In genomic region chr11:15886866-15887265, GRCh38 we compare ENCODE assay signal across 1 cellular context.
TF ChIP-seq lines count a peak whose summit lies in the region.

No MANE protein-coding gene starts in this region.

TF ChIP-seq in IMR-90, 13 proteins besides CTCF, POLR2A, EP300 and RAD21 (continued from another document):
- no peak for TF ChIP-seq MXI1 (IDR thresholded peaks at IDR 0.05; ENCODE audit: borderline replicate concordance, low read depth, low read length)
- TF ChIP-seq MAZ (IDR thresholded peaks at IDR 0.05; ENCODE audit: borderline replicate concordance, low read depth, low read length), result no peak
- no peak for TF ChIP-seq RCOR1 (IDR thresholded peaks at IDR 0.05; ENCODE audit: insufficient replicate concordance, low read length)
- no peak for TF ChIP-seq SMC3 (IDR thresholded peaks at IDR 0.05; ENCODE audit: low read depth, low read length)
- TF ChIP-seq NFE2L2 (IDR thresholded peaks at IDR 0.05; ENCODE audit: low read depth, low read length), result no peak
- peak; percentile 86 for TF ChIP-seq BHLHE40 (IDR thresholded peaks at IDR 0.05; ENCODE audit: low read depth, low read length)
- no peak for TF ChIP-seq CHD1 (IDR thresholded peaks at IDR 0.05; ENCODE audit: low read depth, low read length)
- TF ChIP-seq ELK1 (IDR thresholded peaks at IDR 0.05; ENCODE audit: borderline replicate concordance, low read depth, low read length), result no peak
